In the genomic region with DNA sequence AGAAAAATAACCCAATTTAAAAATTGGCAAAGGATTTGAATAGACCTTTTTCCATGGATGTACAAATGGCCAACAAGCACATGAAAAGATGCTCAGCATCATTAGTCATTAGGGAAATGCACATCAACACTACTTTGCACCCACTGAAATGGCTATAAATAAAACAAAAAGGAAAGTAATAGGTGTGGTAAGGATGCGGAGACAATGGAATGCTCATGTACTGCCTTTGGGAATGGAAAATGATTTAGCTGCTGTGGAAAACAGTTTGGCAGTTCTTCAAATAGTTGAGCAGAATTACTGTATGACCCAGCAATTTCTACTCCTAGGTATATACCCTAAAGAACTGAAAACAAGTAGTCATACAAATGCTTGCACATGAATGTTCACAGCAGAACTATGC, we compare ENCODE assay signal across 18 cellular contexts. TPM values are rescaled to one million over a fixed set of nuclear protein-coding genes. Genes with fewer than 3 reads are reported as not detected.
DNase-seq lines count a peak whose midpoint lies in the region; ATAC-seq and TF ChIP-seq lines count a peak whose summit lies in the region.
"Had no signal": no experiment of that assay in that cellular context is flagged by ENCODE, and none has a peak within 500 bp of the region (broad histone marks: within the 10 kb centered on the region; RNA-seq: fewer than 3 reads in every experiment).

No MANE protein-coding gene starts in this region.

- H3K4me3 ChIP-seq in OCI-LY7 (ENCODE audit: low read depth, low read length, poor library complexity, severe bottlenecking), result no peak overlapping the region
- no peak overlapping the region for H3K4me3 ChIP-seq in aorta (ENCODE audit: low read length in 2 of 2)
- H3K4me3 ChIP-seq: GM12878, GM23338, K562, SK-N-MC had no signal

- no peaks in the 10 kb centered on the region for H3K27me3 ChIP-seq in aorta (ENCODE audit: control insufficient read depth in 1 of 2, insufficient read depth in 2 of 2, low read length in 1 of 2)
- H3K27me3 ChIP-seq: BE2C had no signal

- ATAC-seq in stimulated activated naive CD8-positive, alpha-beta T cell treated with anti-CD3 and anti-CD28 coated beads, Interleukin-15, amount 100 ng/mL, for 72 hours, result no peak
- ATAC-seq in HG02970 (IDR thresholded peaks at IDR 0.05; ENCODE audit: low FRiP score, unreplicated experiment) (no peak), HG02623 (IDR thresholded peaks at IDR 0.05; ENCODE audit: unreplicated experiment) (no peak), aorta (ENCODE audit: low FRiP score) (no peak)
- ATAC-seq: GM12878, GM23338, K562 had no signal

- no peaks in the 10 kb centered on the region for H3K27me3 Mint-ChIP-seq in stimulated activated naive CD8-positive, alpha-beta T cell treated with anti-CD3 and anti-CD28 coated beads, Interleukin-15, Interleukin-2, amounts not matched to agents 100 ng/mL and 50 ng/mL, for 24 hours
- H3K27me3 Mint-ChIP-seq in stimulated activated naive CD8-positive, alpha-beta T cell treated with anti-CD3 and anti-CD28 coated beads, Interleukin-15, amount 100 ng/mL, for 72 hours, result no peaks in the 10 kb centered on the region
- H3K27me3 Mint-ChIP-seq in HFFc6 (ENCODE audit: insufficient read depth), result peaks cover 2% of the 10 kb centered on the region; the same call in 1 of the 2 replicates

- H3K36me3 ChIP-seq in OCI-LY7 (ENCODE audit: insufficient read depth, low read length), result peaks cover 24% of the 10 kb centered on the region
- H3K36me3 ChIP-seq in aorta (ENCODE audit: control insufficient read depth in 1 of 2, insufficient read depth in 2 of 2, low read length in 1 of 2), result peaks cover 0 to 2% of the 10 kb centered on the region in 2 donors

- no TSS peak for BruUV-seq in OCI-LY7 (replicated peaks; lab: Mats Ljungman, UMichigan)

- no peaks in the 10 kb centered on the region for H3K9me2 ChIP-seq in OCI-LY7 (ENCODE audit: insufficient read depth, low read length)

- no peak overlapping the region for H3K4me3 Mint-ChIP-seq in stimulated activated naive CD8-positive, alpha-beta T cell treated with anti-CD3 and anti-CD28 coated beads, Interleukin-15, Interleukin-2, amounts not matched to agents 100 ng/mL and 50 ng/mL, for 24 hours
- H3K4me3 Mint-ChIP-seq in stimulated activated naive CD8-positive, alpha-beta T cell treated with anti-CD3 and anti-CD28 coated beads, Interleukin-15, amount 100 ng/mL, for 72 hours, result no peak overlapping the region
- no peak overlapping the region for H3K4me3 Mint-ChIP-seq in HFFc6
- H3K4me3 Mint-ChIP-seq: GM23338 had no signal

- no peak for DNase-seq in stimulated activated naive CD8-positive, alpha-beta T cell treated with anti-CD3 and anti-CD28 coated beads, Interleukin-15, amount 100 ng/mL, for 72 hours
- peak; percentile 62 for DNase-seq in HFFc6
- peak; percentile 30 for DNase-seq in dermis blood vessel endothelial cell
- no peak for DNase-seq in OCI-LY7 (ENCODE audit: low spot score)
- DNase-seq in aorta, result no peak
- DNase-seq: BE2C; DMS 273 treated with DMSO at 0.1 percent for 48 hours; NCI-H1048; NCI-H146; NCI-H69; NK-92 treated with Interleukin-12 subunit alpha and Interleukin-12 subunit beta, amount 100 ng/mL, for 24 hours had no signal

- CTCF ChIA-PET in OCI-LY7 (lab: Charles Lee; ENCODE audit: unreplicated experiment), result no interaction called here

- 97 to 99% methylated on average over 1 of the region's 1 CpG for WGBS in aorta, 2 donors

- H3K27ac ChIP-seq in OCI-LY7 (ENCODE audit: low read depth, low read length, poor library complexity, severe bottlenecking) (no peak overlapping the region), aorta (ENCODE audit: low read depth in 1 of 2, low read length in 2 of 2) (no peak overlapping the region)
- H3K27ac ChIP-seq: SK-N-MC had no signal

- no peak overlapping the region for H2AFZ ChIP-seq in OCI-LY7 (ENCODE audit: low read length)
- H2AFZ ChIP-seq: GM23338 had no signal

- H3K9me3 ChIP-seq in OCI-LY7 (ENCODE audit: low read length) (no peaks in the 10 kb centered on the region), aorta (ENCODE audit: control insufficient read depth, low read length) (no peaks in the 10 kb centered on the region)
- H3K9me3 ChIP-seq: BE2C had no signal

- H3K27ac Mint-ChIP-seq in stimulated activated naive CD8-positive, alpha-beta T cell treated with anti-CD3 and anti-CD28 coated beads, Interleukin-15, Interleukin-2, amounts not matched to agents 100 ng/mL and 50 ng/mL, for 24 hours, result peak overlapping the region; percentile 8
- H3K27ac Mint-ChIP-seq in stimulated activated naive CD8-positive, alpha-beta T cell treated with anti-CD3 and anti-CD28 coated beads, Interleukin-15, amount 100 ng/mL, for 72 hours, result no peak overlapping the region
- peak overlapping the region; percentile 55 for H3K27ac Mint-ChIP-seq in HFFc6
- H3K27ac Mint-ChIP-seq: GM23338 had no signal

- TF ChIP-seq CTCF in HFFc6 (IDR thresholded peaks at IDR 0.05), result no peak
- no peak for TF ChIP-seq CTCF in OCI-LY7 (conservative IDR thresholded peaks at IDR 0.05; ENCODE audit: low read length)

- H3K9me3 Mint-ChIP-seq in stimulated activated naive CD8-positive, alpha-beta T cell treated with anti-CD3 and anti-CD28 coated beads, Interleukin-15, Interleukin-2, amounts not matched to agents 100 ng/mL and 50 ng/mL, for 24 hours, result no peaks in the 10 kb centered on the region
- H3K9me3 Mint-ChIP-seq in stimulated activated naive CD8-positive, alpha-beta T cell treated with anti-CD3 and anti-CD28 coated beads, Interleukin-15, amount 100 ng/mL, for 72 hours, result no peaks in the 10 kb centered on the region
- H3K9me3 Mint-ChIP-seq in HFFc6, result no peaks in the 10 kb centered on the region
- H3K9me3 Mint-ChIP-seq: GM23338 had no signal

- no peaks in the 10 kb centered on the region for H3K4me1 Mint-ChIP-seq in stimulated activated naive CD8-positive, alpha-beta T cell treated with anti-CD3 and anti-CD28 coated beads, Interleukin-15, Interleukin-2, amounts not matched to agents 100 ng/mL and 50 ng/mL, for 24 hours (ENCODE audit: low read depth)
- H3K4me1 Mint-ChIP-seq in stimulated activated naive CD8-positive, alpha-beta T cell treated with anti-CD3 and anti-CD28 coated beads, Interleukin-15, amount 100 ng/mL, for 72 hours, result no peaks in the 10 kb centered on the region
- peaks cover 14% of the 10 kb centered on the region for H3K4me1 Mint-ChIP-seq in HFFc6 (ENCODE audit: low read depth)
- H3K4me1 Mint-ChIP-seq: GM23338 had no signal

- no peaks in the 10 kb centered on the region for H3K79me2 ChIP-seq in OCI-LY7 (ENCODE audit: insufficient read depth, low read depth, low read length)

- H3K4me1 ChIP-seq in OCI-LY7 (ENCODE audit: insufficient read depth, low read length, poor library complexity, severe bottlenecking) (no peaks in the 10 kb centered on the region), aorta (ENCODE audit: control insufficient read depth in 1 of 2, insufficient read depth in 2 of 2, low read length in 2 of 2) (no peaks in the 10 kb centered on the region)
- H3K4me1 ChIP-seq: BE2C had no signal

- H3K4me2 ChIP-seq in OCI-LY7 (ENCODE audit: low read length), result no peak overlapping the region
- H3K4me2 ChIP-seq: GM23338 had no signal

- no peaks in the 10 kb centered on the region for H4K20me1 ChIP-seq in OCI-LY7 (ENCODE audit: insufficient read depth, low read length)

- H3K36me3 Mint-ChIP-seq in stimulated activated naive CD8-positive, alpha-beta T cell treated with anti-CD3 and anti-CD28 coated beads, Interleukin-15, Interleukin-2, amounts not matched to agents 100 ng/mL and 50 ng/mL, for 24 hours (ENCODE audit: low read depth), result peaks cover 20% of the 10 kb centered on the region
- peaks cover 12% of the 10 kb centered on the region for H3K36me3 Mint-ChIP-seq in HFFc6 (ENCODE audit: low read depth)

- intact Hi-C loops in OCI-LY7 (cut with micrococcal nuclease; ENCODE audit: unreplicated experiment), result no loop called here
- intact Hi-C loops in aorta (cut with DNase I), result loop anchor here in 1 of 2 donors (10.0 kb wide), 1 partner anchor 165 kb away; a partner anchor contains a TSS

- POLR2A ChIA-PET in OCI-LY7 (lab: Charles Lee), result interaction anchor here (0.6 to 0.8 kb wide), 2 partner anchors 12 to 144 kb away, joined by 3 to 4 read pairs; no protein-coding TSS in a partner anchor

RNA-seq across cellular contexts. Expression of a gene that starts 37.4 kb away (rescaled TPM):
- total RNA-seq in HFFc6 (2021; fragmentation: NEBNext Ultra II Directional; extraction: Animal tissue kit (Norgen Biotek cat#: 25700)), result not detected
- total RNA-seq in dermis blood vessel endothelial cell, result not detected in 2 replicates
- 0.08 and 0.60 TPM in 2 replicates for total RNA-seq in OCI-LY7 (2014; rRNA removed; shearing (Covaris generic))
- total RNA-seq in OCI-LY7 (2022), result 1.00 and 1.3 TPM in 2 replicates
- under 1 TPM in 1 of 2 donors, not detected in 1; 0.45 TPM for total RNA-seq in aorta
- not detected for polyA plus RNA-seq in aorta

RNA-seq across cellular contexts. Expression of a gene that starts 42.2 kb away (rescaled TPM):
- 10 to 100 TPM; 23.4 to 27.2 (median 25.9) TPM for total RNA-seq in HFFc6 (2021; fragmentation: NEBNext Ultra II Directional; extraction: Animal tissue kit (Norgen Biotek cat#: 25700))
- total RNA-seq in dermis blood vessel endothelial cell (28.9 and 33.4 TPM in 2 replicates), OCI-LY7 (2022) (42.1 and 43.9 TPM in 2 replicates), aorta (10 to 100 TPM; 21.4 to 26.9 TPM)
- total RNA-seq in OCI-LY7 (2014; rRNA removed; shearing (Covaris generic)), result 41.0 TPM in 2 replicates
- 10 to 100 TPM; 17.3 to 49.7 TPM for polyA plus RNA-seq in aorta

RNA-seq across cellular contexts. Expression of a gene that starts 52.8 kb away (rescaled TPM):
- total RNA-seq in HFFc6 (2021; fragmentation: NEBNext Ultra II Directional; extraction: Animal tissue kit (Norgen Biotek cat#: 25700)), result under 1 TPM; 0.38 to 0.74 (median 0.68) TPM
- 0.70 and 0.85 TPM in 2 replicates for total RNA-seq in dermis blood vessel endothelial cell
- 2.4 and 3.3 TPM in 2 replicates for total RNA-seq in OCI-LY7 (2014; rRNA removed; shearing (Covaris generic))
- total RNA-seq in OCI-LY7 (2022), result 3.7 and 4.3 TPM in 2 replicates
- under 1 TPM; 0.65 to 0.87 TPM for total RNA-seq in aorta
- polyA plus RNA-seq in aorta, result not detected
- polyA plus RNA-seq: GM23338 had no signal

Comparison
In these comparisons a context has a peak if more than half of its experiments do, and no peak if none do; other contexts are left out.
1. H3K27ac Mint-ChIP-seq: peak in stimulated activated naive CD8-positive, alpha-beta T cell treated with anti-CD3 and anti-CD28 coated beads, Interleukin-15, Interleukin-2, amounts not matched to agents 100 ng/mL and 50 ng/mL, for 24 hours (single experiment) and HFFc6 (single experiment); none in stimulated activated naive CD8-positive, alpha-beta T cell treated with anti-CD3 and anti-CD28 coated beads, Interleukin-15, amount 100 ng/mL, for 72 hours (0 of 2).
2. DNase-seq: peak in HFFc6 (single experiment) and dermis blood vessel endothelial cell (single experiment); none in stimulated activated naive CD8-positive, alpha-beta T cell treated with anti-CD3 and anti-CD28 coated beads, Interleukin-15, amount 100 ng/mL, for 72 hours (0 of 2), OCI-LY7 (single experiment) and aorta (0 of 2).